In genomic region chr5:24918676-24919075, GRCh38 we compare ENCODE assay signal across 6 cellular contexts.
"Had no signal": no experiment of that assay in that cellular context is flagged by ENCODE, and none has a peak within 500 bp of the region (broad histone marks: within the 10 kb centered on the region; RNA-seq: fewer than 3 reads in every experiment).

No MANE protein-coding gene starts in this region.

- ATAC-seq: HepG2, K562 had no signal

- H3K27ac ChIP-seq: HL-60 had no signal

- DNase-seq: IMR-90, KBM-7, KG1 had no signal

- H3K4me3 ChIP-seq: K562 had no signal
